ENCODE assay signal across 21 cellular contexts in genomic region chr18:4233468-4233867, GRCh38.
DNase-seq lines count a peak whose midpoint lies in the region; ATAC-seq, FAIRE-seq and TF ChIP-seq lines count a peak whose summit lies in the region.
"Had no signal": no experiment of that assay in that cellular context is flagged by ENCODE, and none has a peak within 500 bp of the region (broad histone marks: within the 10 kb centered on the region; RNA-seq: fewer than 3 reads in every experiment).

No MANE protein-coding gene starts in this region.

- in situ Hi-C loops in GM12878 (cut with MboI) = no loop called here

- no peak for TF ChIP-seq CTCF in GM23338 (conservative IDR thresholded peaks at IDR 0.05; ENCODE audit: low read depth in 2 of 2)
- no peak for TF ChIP-seq CTCF in GM12878 (IDR thresholded peaks at IDR 0.05 in 2 of 3, conservative IDR thresholded peaks at IDR 0.05 in 1 of 3; ENCODE audit: control insufficient read depth in 2 of 3, extremely low read depth in 1 of 3, insufficient read depth in 1 of 3, low read depth in 3 of 3, low read length in 3 of 3)
- no peak for TF ChIP-seq CTCF in neural progenitor cell (IDR thresholded peaks at IDR 0.05)

- H3K9ac ChIP-seq in HUES64 (ENCODE audit: low read depth, low read length) = no peak overlapping the region
- H3K9ac ChIP-seq in GM12878 (ENCODE audit: control insufficient read depth, insufficient read depth, low read length) = no peak overlapping the region
- no peak overlapping the region for H3K9ac ChIP-seq in neural progenitor cell
- H3K9ac ChIP-seq: GM23248 had no signal

- TF ChIP-seq RAD21 in GM12878 (IDR thresholded peaks at IDR 0.05; ENCODE audit: insufficient read depth, low read depth, low read length) = no peak

- CTCF ChIA-PET in GM12878 (lab: Yijun Ruan, JAX) = interaction anchor here (0.9 to 1.7 kb wide), 6 partner anchors 31 to 114 kb away, joined by 3 to 4 read pairs (median 3); no protein-coding TSS in a partner anchor

- no peaks in the 10 kb centered on the region for H3K9me3 ChIP-seq in HUES64 (ENCODE audit: insufficient read depth, low read depth, low read length)
- H3K9me3 ChIP-seq in GM12878 (replicated peaks; ENCODE audit: control insufficient read depth, insufficient read depth, low read length) = no peaks in the 10 kb centered on the region; the same call in 2 of the 3 replicates
- H3K9me3 ChIP-seq in neural progenitor cell (ENCODE audit: low read depth) = no peaks in the 10 kb centered on the region
- H3K9me3 ChIP-seq: BE2C had no signal

- no peaks in the 10 kb centered on the region for H3F3A ChIP-seq in GM23338 (replicated peaks; ENCODE audit: low read depth)
- peaks cover 55% of the 10 kb centered on the region for H3F3A ChIP-seq in neural progenitor cell (ENCODE audit: low read depth)

- 16% methylated on average over 3 of the region's 3 CpGs for WGBS in HUES64
- 33% methylated on average over 3 of the region's 3 CpGs for WGBS in GM12878 (ENCODE audit: insufficient coverage, insufficient replicate concordance, low lambda C conversion rate, missing lambda C conversion rate)

- FAIRE-seq in GM12878 (lab: Jason Lieb, UNC) = no peak
- FAIRE-seq: A204.1, D721Med, HTR-8/SVneo had no signal

- RAD21 ChIA-PET in GM12878 (lab: Charles Lee; ENCODE audit: unreplicated experiment) = interaction anchor here (1.1 to 6.7 kb wide), 7 partner anchors 8 to 216 kb away, joined by 3 to 82 read pairs (median 6); no protein-coding TSS in a partner anchor

- no peak for TF ChIP-seq POLR2A in GM12878 (IDR thresholded peaks at IDR 0.05; ENCODE audit: low read depth, low read length)

- no TSS peak for BruUV-seq in GM12878 (replicated peaks; lab: Mats Ljungman, UMichigan)

- H3K27ac ChIP-seq in GM23338 (ENCODE audit: low read depth) (no peak overlapping the region), HUES64 (ENCODE audit: low read depth, low read length) (peak overlapping the region; percentile 43; the same call in 1 of the 2 replicates), GM12878 (ENCODE audit: control insufficient read depth, insufficient read depth) (no peak overlapping the region), neural progenitor cell (no peak overlapping the region)
- H3K27ac ChIP-seq: C4-2B, GM23248 had no signal

- H3K79me2 ChIP-seq in GM23338 (replicated peaks; ENCODE audit: insufficient read depth) = peaks cover 6% of the 10 kb centered on the region; the same call in 1 of the 2 replicates
- H3K79me2 ChIP-seq in GM12878 (ENCODE audit: control insufficient read depth, insufficient read depth, low read length) = no peaks in the 10 kb centered on the region
- H3K79me2 ChIP-seq in neural progenitor cell (ENCODE audit: low read depth) = peaks cover 24% of the 10 kb centered on the region

- peaks cover 59% of the 10 kb centered on the region for H3K4me1 ChIP-seq in GM23338 (ENCODE audit: insufficient read depth)
- peaks cover 76% of the 10 kb centered on the region for H3K4me1 ChIP-seq in HUES64 (ENCODE audit: insufficient read depth, low read length)
- H3K4me1 ChIP-seq in GM12878 (ENCODE audit: control insufficient read depth, insufficient read depth, low read length) = no peaks in the 10 kb centered on the region
- peaks cover 44% of the 10 kb centered on the region for H3K4me1 ChIP-seq in neural progenitor cell
- H3K4me1 ChIP-seq: BE2C had no signal

- peak overlapping the region; percentile 24 for H3K4me3 Mint-ChIP-seq in GM23338
- no peak overlapping the region for H3K4me3 Mint-ChIP-seq in neural progenitor cell
- H3K4me3 Mint-ChIP-seq in activated T-helper 2 cell treated with anti-CD3 and anti-CD28 coated beads, Interferon-gamma antibody, Interleukin-2, Interleukin-4, amounts not matched to agents 10 μg/mL and 5 μg/mL and 100 μg/mL, durations not matched to agents 14 hours and 24 hours and 36 hours (ENCODE audit: low read depth) = no peak overlapping the region
- H3K4me3 Mint-ChIP-seq: CD4-positive, alpha-beta memory T cell; HFFc6 had no signal

- H3K27ac Mint-ChIP-seq in GM23338 = no peak overlapping the region
- H3K27ac Mint-ChIP-seq in neural progenitor cell = no peak overlapping the region
- H3K27ac Mint-ChIP-seq in activated T-helper 2 cell treated with anti-CD3 and anti-CD28 coated beads, Interferon-gamma antibody, Interleukin-2, Interleukin-4, amounts not matched to agents 10 μg/mL and 5 μg/mL and 100 μg/mL, durations not matched to agents 14 hours and 24 hours and 36 hours = no peak overlapping the region
- H3K27ac Mint-ChIP-seq: CD4-positive, alpha-beta memory T cell; HFFc6 had no signal

- TF ChIP-seq EP300 in GM12878 (IDR thresholded peaks at IDR 0.05; ENCODE audit: borderline replicate concordance in 1 of 2, control insufficient read depth in 1 of 2, low read depth in 2 of 2, low read length in 2 of 2) = no peak

- DNase-seq in GM23338 (ENCODE audit: low spot score) (peak; percentile 41), GM12878 (ENCODE audit: low read depth, low spot score) (no peak), neural progenitor cell (ENCODE audit: low spot score) (no peak), posterior vena cava (ENCODE audit: low spot score) (no peak), GOT3 (lab: John Stamatoyannopoulos, UW) (no peak)
- DNase-seq in activated T-helper 2 cell treated with anti-CD3 and anti-CD28 coated beads, Interferon-gamma antibody, Interleukin-2, Interleukin-4, amounts not matched to agents 10 μg/mL and 5 μg/mL and 100 μg/mL, durations not matched to agents 14 hours and 24 hours and 36 hours (ENCODE audit: low spot score) = no peak
- DNase-seq: BE2C; CD4-positive, alpha-beta memory T cell; DMS153; GF-D8; GM23248; HCEC 1CT; HFFc6; IMR-90; Kasumi-1; KBM-7 had no signal

- H3K36me3 ChIP-seq in GM23338 (ENCODE audit: insufficient read depth) = no peaks in the 10 kb centered on the region
- no peaks in the 10 kb centered on the region for H3K36me3 ChIP-seq in HUES64 (ENCODE audit: insufficient read depth, low read length)
- H3K36me3 ChIP-seq in GM12878 (ENCODE audit: control insufficient read depth in 2 of 2, insufficient read depth in 2 of 2, low read length in 1 of 2) = no peaks in the 10 kb centered on the region
- no peaks in the 10 kb centered on the region for H3K36me3 ChIP-seq in neural progenitor cell
- H3K36me3 ChIP-seq: BE2C had no signal

- H3K4me3 ChIP-seq in GM23338 = peak overlapping the region; percentile 17
- peak overlapping the region; percentile 7 for H3K4me3 ChIP-seq in HUES64 (ENCODE audit: low read length)
- H3K4me3 ChIP-seq in GM12878 = no peak overlapping the region
- no peak overlapping the region for H3K4me3 ChIP-seq in neural progenitor cell
- H3K4me3 ChIP-seq: GM23248 had no signal

- peaks cover 3% of the 10 kb centered on the region; the same call in 1 of the 3 replicates for H3K9me3 Mint-ChIP-seq in GM23338
- H3K9me3 Mint-ChIP-seq in neural progenitor cell = peaks cover 4% of the 10 kb centered on the region
- peaks cover 6% of the 10 kb centered on the region for H3K9me3 Mint-ChIP-seq in activated T-helper 2 cell treated with anti-CD3 and anti-CD28 coated beads, Interferon-gamma antibody, Interleukin-2, Interleukin-4, amounts not matched to agents 10 μg/mL and 5 μg/mL and 100 μg/mL, durations not matched to agents 14 hours and 24 hours and 36 hours

- intact Hi-C loops in GM12878 (cut with micrococcal nuclease; ENCODE audit: unreplicated experiment) = loop anchor here (10.0 kb wide), 1 partner anchor 401 kb away; no protein-coding TSS in a partner anchor
- intact Hi-C loops in posterior vena cava (cut with DNase I) = loop anchor here in 1 of 2 donors (1.0 kb wide), 1 partner anchor 19 kb away; no protein-coding TSS in a partner anchor
- intact Hi-C loops in activated T-helper 2 cell treated with anti-CD3 and anti-CD28 coated beads, Interferon-gamma antibody, Interleukin-2, Interleukin-4, amounts not matched to agents 10 μg/mL and 5 μg/mL and 100 μg/mL, durations not matched to agents 14 hours and 24 hours and 36 hours (cut with micrococcal nuclease) = no loop called here

- no peak overlapping the region for H2AFZ ChIP-seq in GM23338
- H2AFZ ChIP-seq in GM12878 (ENCODE audit: control insufficient read depth, low read depth, low read length) = no peak overlapping the region
- no peak overlapping the region for H2AFZ ChIP-seq in neural progenitor cell (replicated peaks)
- H2AFZ ChIP-seq: GM23248 had no signal

- POLR2A ChIA-PET in GM12878 (lab: Charles Lee) = interaction anchor here (1.0 to 5.9 kb wide), 7 partner anchors 11 to 152 kb away, joined by 3 to 29 read pairs (median 5); no protein-coding TSS in a partner anchor

- peaks cover 24% of the 10 kb centered on the region for H3K27me3 Mint-ChIP-seq in GM23338 (ENCODE audit: insufficient read depth, low read depth, poor library complexity)
- no peaks in the 10 kb centered on the region for H3K27me3 Mint-ChIP-seq in neural progenitor cell (ENCODE audit: insufficient read depth, low read depth)
- no peaks in the 10 kb centered on the region for H3K27me3 Mint-ChIP-seq in activated T-helper 2 cell treated with anti-CD3 and anti-CD28 coated beads, Interferon-gamma antibody, Interleukin-2, Interleukin-4, amounts not matched to agents 10 μg/mL and 5 μg/mL and 100 μg/mL, durations not matched to agents 14 hours and 24 hours and 36 hours (ENCODE audit: low read depth)
- H3K27me3 Mint-ChIP-seq: CD4-positive, alpha-beta memory T cell had no signal

- no peaks in the 10 kb centered on the region for H3K9me2 ChIP-seq in GM23338 (ENCODE audit: insufficient read depth)

- SMC1A ChIA-PET in GM12878 (lab: Charles Lee; ENCODE audit: uncharacterized antibody, unreplicated experiment) = interaction anchor here (0.7 to 10.5 kb wide), 25 partner anchors 9 to 235 kb away, joined by 3 to 222 read pairs (median 5); no protein-coding TSS in a partner anchor

- peak; percentile 60 for ATAC-seq in GM23338
- peak; percentile 15 for ATAC-seq in GM12878

- peaks cover 55% of the 10 kb centered on the region for H3K27me3 ChIP-seq in GM23338 (ENCODE audit: insufficient read depth)
- peaks cover 7% of the 10 kb centered on the region; the same call in 1 of the 2 replicates for H3K27me3 ChIP-seq in HUES64 (ENCODE audit: insufficient read depth, low read length)
- H3K27me3 ChIP-seq in GM12878 (replicated peaks in 1 of 2; ENCODE audit: control insufficient read depth in 2 of 2, insufficient read depth in 2 of 2, low read length in 1 of 2) = no peaks in the 10 kb centered on the region
- no peaks in the 10 kb centered on the region for H3K27me3 ChIP-seq in neural progenitor cell
- H3K27me3 ChIP-seq: BE2C had no signal

- H3K4me2 ChIP-seq in GM23338 (peak overlapping the region; percentile 33), GM12878 (ENCODE audit: control insufficient read depth, insufficient read depth) (no peak overlapping the region), neural progenitor cell (peak overlapping the region; percentile 5)

- H3K36me3 Mint-ChIP-seq in GM23338 (ENCODE audit: low read depth) = peaks cover 8% of the 10 kb centered on the region
- H3K36me3 Mint-ChIP-seq in neural progenitor cell = no peaks in the 10 kb centered on the region
- no peaks in the 10 kb centered on the region for H3K36me3 Mint-ChIP-seq in activated T-helper 2 cell treated with anti-CD3 and anti-CD28 coated beads, Interferon-gamma antibody, Interleukin-2, Interleukin-4, amounts not matched to agents 10 μg/mL and 5 μg/mL and 100 μg/mL, durations not matched to agents 14 hours and 24 hours and 36 hours (ENCODE audit: low read depth)
- H3K36me3 Mint-ChIP-seq: CD4-positive, alpha-beta memory T cell had no signal

- H3K4me1 Mint-ChIP-seq in GM23338 = peaks cover 52% of the 10 kb centered on the region
- H3K4me1 Mint-ChIP-seq in neural progenitor cell = peaks cover 8% of the 10 kb centered on the region
- H3K4me1 Mint-ChIP-seq in activated T-helper 2 cell treated with anti-CD3 and anti-CD28 coated beads, Interferon-gamma antibody, Interleukin-2, Interleukin-4, amounts not matched to agents 10 μg/mL and 5 μg/mL and 100 μg/mL, durations not matched to agents 14 hours and 24 hours and 36 hours (ENCODE audit: low read depth) = no peaks in the 10 kb centered on the region
- H3K4me1 Mint-ChIP-seq: CD4-positive, alpha-beta memory T cell had no signal

- no peaks in the 10 kb centered on the region; the same call in 1 of the 2 replicates for H4K20me1 ChIP-seq in GM23338 (replicated peaks; ENCODE audit: insufficient read depth)
- no peaks in the 10 kb centered on the region for H4K20me1 ChIP-seq in GM12878 (ENCODE audit: control insufficient read depth, insufficient read depth)
- peaks cover 14% of the 10 kb centered on the region for H4K20me1 ChIP-seq in neural progenitor cell (ENCODE audit: low read depth)

Comparison
In these comparisons a context has a peak if more than half of its experiments do, and no peak if none do; other contexts are left out.
1. H3K4me3 ChIP-seq: peak in GM23338 (single experiment) and HUES64 (single experiment); none in GM12878 (single experiment) and neural progenitor cell (single experiment).